Comparison of ENCODE assay signal across 1 cellular context in the genomic region with DNA sequence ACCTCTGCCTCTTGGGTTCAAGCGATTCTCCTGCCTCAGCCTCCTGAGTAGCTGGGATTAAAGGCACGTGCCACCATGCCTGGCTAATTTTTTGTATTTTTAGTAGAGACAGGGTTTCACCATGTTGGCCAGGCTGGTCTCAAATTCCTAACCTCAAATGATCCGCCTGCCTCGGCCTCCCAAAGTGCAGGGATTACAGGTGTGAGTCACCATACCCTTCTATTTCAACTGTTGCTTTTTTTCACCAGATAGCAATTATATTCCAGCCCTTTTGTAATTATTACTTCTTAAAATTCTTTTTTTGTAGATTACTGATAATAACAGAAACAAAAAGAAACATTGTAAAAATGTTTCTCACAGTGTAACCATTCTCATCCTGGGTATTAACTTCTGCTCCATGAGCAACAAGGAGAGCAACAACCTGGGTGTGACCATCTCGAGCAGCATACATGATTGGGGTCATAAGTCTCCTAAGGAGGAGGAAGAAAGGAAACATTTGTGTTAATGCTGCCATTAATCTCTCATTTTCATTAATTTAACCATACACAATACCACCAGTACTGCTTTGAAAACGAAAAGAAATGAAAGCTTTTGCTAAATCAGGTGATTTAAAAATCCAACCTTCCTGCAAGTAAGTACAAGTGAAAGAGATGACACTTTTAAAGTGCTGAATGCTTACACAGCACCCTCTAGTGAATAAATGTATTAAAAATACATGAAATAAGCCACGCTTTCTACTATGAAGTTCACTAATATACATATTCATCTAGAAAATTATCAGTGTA.
TF ChIP-seq lines count a peak whose summit lies in the region.

No MANE protein-coding gene starts in this region.

TF ChIP-seq in IMR-90, 13 proteins besides CTCF, POLR2A, EP300 and RAD21:
- TF ChIP-seq SMC3 (IDR thresholded peaks at IDR 0.05; ENCODE audit: low read depth, low read length) = peak; percentile 47
- no peak for TF ChIP-seq MAZ (IDR thresholded peaks at IDR 0.05; ENCODE audit: borderline replicate concordance, low read depth, low read length)
- TF ChIP-seq, protein P1, sequence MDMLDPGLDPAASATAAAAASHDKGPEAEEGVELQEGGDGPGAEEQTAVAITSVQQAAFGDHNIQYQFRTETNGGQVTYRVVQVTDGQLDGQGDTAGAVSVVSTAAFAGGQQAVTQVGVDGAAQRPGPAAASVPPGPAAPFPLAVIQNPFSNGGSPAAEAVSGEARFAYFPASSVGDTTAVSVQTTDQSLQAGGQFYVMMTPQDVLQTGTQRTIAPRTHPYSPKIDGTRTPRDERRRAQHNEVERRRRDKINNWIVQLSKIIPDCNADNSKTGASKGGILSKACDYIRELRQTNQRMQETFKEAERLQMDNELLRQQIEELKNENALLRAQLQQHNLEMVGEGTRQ (IDR thresholded peaks at IDR 0.05; ENCODE audit: low read depth, low read length) = no peak
- TF ChIP-seq, protein P2, sequence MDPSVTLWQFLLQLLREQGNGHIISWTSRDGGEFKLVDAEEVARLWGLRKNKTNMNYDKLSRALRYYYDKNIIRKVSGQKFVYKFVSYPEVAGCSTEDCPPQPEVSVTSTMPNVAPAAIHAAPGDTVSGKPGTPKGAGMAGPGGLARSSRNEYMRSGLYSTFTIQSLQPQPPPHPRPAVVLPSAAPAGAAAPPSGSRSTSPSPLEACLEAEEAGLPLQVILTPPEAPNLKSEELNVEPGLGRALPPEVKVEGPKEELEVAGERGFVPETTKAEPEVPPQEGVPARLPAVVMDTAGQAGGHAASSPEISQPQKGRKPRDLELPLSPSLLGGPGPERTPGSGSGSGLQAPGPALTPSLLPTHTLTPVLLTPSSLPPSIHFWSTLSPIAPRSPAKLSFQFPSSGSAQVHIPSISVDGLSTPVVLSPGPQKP (IDR thresholded peaks at IDR 0.05; ENCODE audit: borderline replicate concordance, low read depth, low read length) = no peak
- no peak for TF ChIP-seq FOS (IDR thresholded peaks at IDR 0.05; ENCODE audit: low read depth, low read length)
